In genomic region chr15:39228889-39229288, GRCh38 we compare ENCODE assay signal across 22 cellular contexts.
"Had no signal": no experiment of that assay in that cellular context is flagged by ENCODE, and none has a peak within 500 bp of the region (broad histone marks: within the 10 kb centered on the region; RNA-seq: fewer than 3 reads in every experiment).

No MANE protein-coding gene starts in this region.

- DNase-seq: hypothalamus; immature natural killer cell; kidney; left colon; left lung; lower lobe of right lung; mammary epithelial cell; midbrain; mucosa of descending colon; naive thymus-derived CD8-positive, alpha-beta T cell; nucleus accumbens; pancreas; retina; right cardiac atrium; small intestine; spleen; stimulated activated CD4-positive, alpha-beta T cell treated with anti-CD3 and anti-CD28 coated beads, Interleukin-4, amount 100 ng/mL, for 24 hours; stimulated activated naive CD4-positive, alpha-beta T cell; tibial artery; uterus had no signal

- H3K36me3 ChIP-seq: left lung, lower lobe of right lung, pancreas, spleen, suprapubic skin, thoracic aorta, tibial artery, uterus had no signal

- H3K27ac ChIP-seq: left lung, lower lobe of right lung, pancreas, spleen, suprapubic skin, thoracic aorta, tibial artery, uterus had no signal

- H3K4me3 ChIP-seq: left lung, lower lobe of right lung, mucosa of descending colon, pancreas, spleen, suprapubic skin, thoracic aorta, tibial artery, uterus had no signal

- H3K9me3 ChIP-seq: left lung, lower lobe of right lung, mucosa of descending colon, pancreas, spleen, suprapubic skin, thoracic aorta, tibial artery, uterus had no signal

- H3K27me3 ChIP-seq: left lung, pancreas, spleen, suprapubic skin, tibial artery, uterus had no signal

- H3K4me1 ChIP-seq: left lung had no signal
